18 cellular contexts compared by ENCODE assay signal in the genomic region with DNA sequence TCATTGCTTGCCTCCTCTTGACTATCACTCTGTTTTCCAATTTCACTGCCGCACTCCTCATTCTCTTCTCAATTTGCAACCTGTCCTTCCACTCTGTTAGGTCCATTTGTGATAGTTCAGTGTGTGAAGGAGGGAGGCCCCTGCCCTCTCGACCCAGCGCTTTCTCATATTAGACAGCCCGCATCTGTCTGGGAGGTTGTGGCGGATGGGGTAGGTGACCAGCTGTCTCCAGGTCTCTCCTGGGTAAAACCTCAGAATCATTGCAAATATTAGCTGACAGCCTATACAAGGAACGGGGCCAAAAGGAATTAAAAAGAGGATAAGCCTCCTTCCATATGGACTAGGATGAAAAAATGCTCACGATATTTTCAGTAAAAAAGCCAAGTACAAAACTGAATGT.
"Had no signal": no experiment of that assay in that cellular context is flagged by ENCODE, and none has a peak within 500 bp of the region (broad histone marks: within the 10 kb centered on the region; RNA-seq: fewer than 3 reads in every experiment).

No MANE protein-coding gene starts in this region.

- H3K36me3 Mint-ChIP-seq: immature natural killer cell had no signal

- H3K4me3 Mint-ChIP-seq: activated T-cell treated with anti-CD3 and anti-CD28 coated beads, Interleukin-2, amount 50 U/mL, for 72 hours; immature natural killer cell; nephron progenitor cell had no signal

- H3K27ac Mint-ChIP-seq: activated naive CD4-positive, alpha-beta T cell treated with anti-CD3 and anti-CD28 coated beads, Interleukin-2, amount 50 U/mL, for 72 hours; activated T-cell treated with anti-CD3 and anti-CD28 coated beads, Interleukin-2, amount 50 U/mL, for 72 hours; immature natural killer cell; nephron progenitor cell had no signal

- DNase-seq: activated CD4-positive, alpha-beta T cell treated with anti-CD3 and anti-CD28 coated beads for 1 hour; activated CD8-positive, alpha-beta memory T cell treated with anti-CD3 and anti-CD28 coated beads for 24 hours; activated gamma-delta T cell treated with Interleukin-2 at 50 U/mL for 16 hours; activated T-cell treated with anti-CD3 and anti-CD28 coated beads, Interleukin-2, amount 50 U/mL, for 72 hours; adrenal gland; effector CD8-positive, alpha-beta T cell; immature natural killer cell; kidney glomerular epithelial cell; left ventricle myocardium inferior; mammary epithelial cell; nephron progenitor cell; occipital lobe; right cardiac atrium; stimulated activated CD4-positive, alpha-beta T cell treated with anti-CD3 and anti-CD28 coated beads, Interleukin-4, amount 100 ng/mL, for 1 hour; T1000; testis; upper lobe of right lung had no signal
